In the genomic region with DNA sequence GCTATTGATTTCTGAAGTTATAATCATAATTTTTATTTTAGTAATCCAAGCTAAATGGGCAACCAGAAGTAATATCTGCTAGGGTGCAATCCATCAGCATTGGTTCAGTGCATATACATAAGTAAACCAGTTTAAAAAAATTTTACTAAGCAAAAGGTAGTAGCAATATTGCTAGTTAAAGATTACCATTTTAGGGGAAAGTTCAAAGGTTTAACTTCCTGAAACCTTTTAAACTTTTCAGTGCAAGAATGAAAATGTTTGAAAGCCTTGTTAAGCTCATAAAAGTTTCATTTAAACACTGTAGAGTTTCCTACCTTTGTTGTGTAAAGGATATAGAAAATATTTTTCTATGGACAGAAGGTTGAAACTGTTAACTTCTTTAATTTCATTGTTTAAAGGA, we compare ENCODE assay signal across 1 cellular context.
TF ChIP-seq lines count a peak whose summit lies in the region.

No MANE protein-coding gene starts in this region.

TF ChIP-seq in HepG2, 621 proteins besides CTCF, POLR2A, EP300 and RAD21 (continued from another document and continues in another):
- TF ChIP-seq HNF4A (CRISPR knock-in tag; IDR thresholded peaks at IDR 0.05) (0 out of 2 replicates have a peak, but pooled peaks have one; percentile 18), ZNF605 (CRISPR knock-in tag; IDR thresholded peaks at IDR 0.05) (no peak), PCBP2 (optimal IDR thresholded peaks at IDR 0.05; ENCODE audit: low read depth, low read length, poor library complexity, severe bottlenecking) (no peak), THAP11 (CRISPR knock-in tag; IDR thresholded peaks at IDR 0.05) (no peak), GATAD1 (CRISPR knock-in tag; IDR thresholded peaks at IDR 0.05) (no peak), SSRP1 (CRISPR knock-in tag; IDR thresholded peaks at IDR 0.05) (no peak), TCF7L2 (IDR thresholded peaks at IDR 0.05; ENCODE audit: low read depth, low read length) (no peak), YY1 (IDR thresholded peaks at IDR 0.05; ENCODE audit: insufficient read depth, insufficient replicate concordance, low read depth, low read length) (no peak), SMC3 (IDR thresholded peaks at IDR 0.05; ENCODE audit: low read length) (no peak), SRF (IDR thresholded peaks at IDR 0.05; ENCODE audit: low read depth, low read length) (peak; percentile 61; the same call in 1 of the 2 replicates), SETDB1 (CRISPR knock-in tag; IDR thresholded peaks at IDR 0.05; ENCODE audit: borderline replicate concordance) (no peak), MIER3 (CRISPR knock-in tag; IDR thresholded peaks at IDR 0.05; ENCODE audit: borderline replicate concordance) (no peak), KAT7 (CRISPR knock-in tag; IDR thresholded peaks at IDR 0.05; ENCODE audit: borderline replicate concordance) (no peak), ZSCAN20 (CRISPR knock-in tag; IDR thresholded peaks at IDR 0.05; ENCODE audit: borderline replicate concordance) (no peak), ZNF83 (CRISPR knock-in tag; IDR thresholded peaks at IDR 0.05; ENCODE audit: borderline replicate concordance) (no peak), HES4 (CRISPR knock-in tag; IDR thresholded peaks at IDR 0.05; ENCODE audit: borderline replicate concordance) (no peak), CBX2 (IDR thresholded peaks at IDR 0.05; ENCODE audit: low read depth, low read length) (no peak), CBX2 (CRISPR knock-in tag; IDR thresholded peaks at IDR 0.05; ENCODE audit: low read depth) (no peak), RXRB (CRISPR knock-in tag; IDR thresholded peaks at IDR 0.05; ENCODE audit: borderline replicate concordance) (peak; percentile 84; the same call in 1 of the 2 replicates), MED8 (CRISPR knock-in tag; IDR thresholded peaks at IDR 0.05; ENCODE audit: insufficient replicate concordance) (no peak), ZNF577 (CRISPR knock-in tag; IDR thresholded peaks at IDR 0.05; ENCODE audit: borderline replicate concordance, low read depth) (no peak), STAT5B (CRISPR knock-in tag; IDR thresholded peaks at IDR 0.05) (no peak), SMAD3 (CRISPR knock-in tag; IDR thresholded peaks at IDR 0.05) (no peak), RCOR2 (CRISPR knock-in tag; IDR thresholded peaks at IDR 0.05) (no peak), GABPA (IDR thresholded peaks at IDR 0.05; ENCODE audit: low read depth, low read length) (no peak), GABPA (CRISPR knock-in tag; IDR thresholded peaks at IDR 0.05; ENCODE audit: low read depth) (peak; percentile 69), ZNF441 (CRISPR knock-in tag; IDR thresholded peaks at IDR 0.05; ENCODE audit: borderline replicate concordance) (no peak), HOXA3 (CRISPR knock-in tag; IDR thresholded peaks at IDR 0.05) (no peak)
- TF ChIP-seq, protein P1, sequence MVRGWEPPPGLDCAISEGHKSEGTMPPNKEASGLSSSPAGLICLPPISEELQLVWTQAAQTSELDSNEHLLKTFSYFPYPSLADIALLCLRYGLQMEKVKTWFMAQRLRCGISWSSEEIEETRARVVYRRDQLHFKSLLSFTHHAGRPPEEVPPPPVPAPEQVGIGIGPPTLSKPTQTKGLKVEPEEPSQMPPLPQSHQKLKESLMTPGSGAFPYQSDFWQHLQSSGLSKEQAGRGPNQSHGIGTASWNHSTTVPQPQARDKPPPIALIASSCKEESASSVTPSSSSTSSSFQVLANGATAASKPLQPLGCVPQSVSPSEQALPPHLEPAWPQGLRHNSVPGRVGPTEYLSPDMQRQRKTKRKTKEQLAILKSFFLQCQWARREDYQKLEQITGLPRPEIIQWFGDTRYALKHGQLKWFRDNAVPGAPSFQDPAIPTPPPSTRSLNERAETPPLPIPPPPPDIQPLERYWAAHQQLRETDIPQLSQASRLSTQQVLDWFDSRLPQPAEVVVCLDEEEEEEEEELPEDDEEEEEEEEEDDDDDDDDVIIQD (CRISPR knock-in tag; IDR thresholded peaks at IDR 0.05; ENCODE audit: low read depth): peak; percentile 81; the same call in 1 of the 2 replicates
- TF ChIP-seq, protein P2, sequence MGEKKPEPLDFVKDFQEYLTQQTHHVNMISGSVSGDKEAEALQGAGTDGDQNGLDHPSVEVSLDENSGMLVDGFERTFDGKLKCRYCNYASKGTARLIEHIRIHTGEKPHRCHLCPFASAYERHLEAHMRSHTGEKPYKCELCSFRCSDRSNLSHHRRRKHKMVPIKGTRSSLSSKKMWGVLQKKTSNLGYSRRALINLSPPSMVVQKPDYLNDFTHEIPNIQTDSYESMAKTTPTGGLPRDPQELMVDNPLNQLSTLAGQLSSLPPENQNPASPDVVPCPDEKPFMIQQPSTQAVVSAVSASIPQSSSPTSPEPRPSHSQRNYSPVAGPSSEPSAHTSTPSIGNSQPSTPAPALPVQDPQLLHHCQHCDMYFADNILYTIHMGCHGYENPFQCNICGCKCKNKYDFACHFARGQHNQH (CRISPR knock-in tag; IDR thresholded peaks at IDR 0.05): no peak
- TF ChIP-seq, protein P3, sequence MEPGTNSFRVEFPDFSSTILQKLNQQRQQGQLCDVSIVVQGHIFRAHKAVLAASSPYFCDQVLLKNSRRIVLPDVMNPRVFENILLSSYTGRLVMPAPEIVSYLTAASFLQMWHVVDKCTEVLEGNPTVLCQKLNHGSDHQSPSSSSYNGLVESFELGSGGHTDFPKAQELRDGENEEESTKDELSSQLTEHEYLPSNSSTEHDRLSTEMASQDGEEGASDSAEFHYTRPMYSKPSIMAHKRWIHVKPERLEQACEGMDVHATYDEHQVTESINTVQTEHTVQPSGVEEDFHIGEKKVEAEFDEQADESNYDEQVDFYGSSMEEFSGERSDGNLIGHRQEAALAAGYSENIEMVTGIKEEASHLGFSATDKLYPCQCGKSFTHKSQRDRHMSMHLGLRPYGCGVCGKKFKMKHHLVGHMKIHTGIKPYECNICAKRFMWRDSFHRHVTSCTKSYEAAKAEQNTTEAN (CRISPR knock-in tag; conservative IDR thresholded peaks at IDR 0.05): no peak
- TF ChIP-seq, protein P4, sequence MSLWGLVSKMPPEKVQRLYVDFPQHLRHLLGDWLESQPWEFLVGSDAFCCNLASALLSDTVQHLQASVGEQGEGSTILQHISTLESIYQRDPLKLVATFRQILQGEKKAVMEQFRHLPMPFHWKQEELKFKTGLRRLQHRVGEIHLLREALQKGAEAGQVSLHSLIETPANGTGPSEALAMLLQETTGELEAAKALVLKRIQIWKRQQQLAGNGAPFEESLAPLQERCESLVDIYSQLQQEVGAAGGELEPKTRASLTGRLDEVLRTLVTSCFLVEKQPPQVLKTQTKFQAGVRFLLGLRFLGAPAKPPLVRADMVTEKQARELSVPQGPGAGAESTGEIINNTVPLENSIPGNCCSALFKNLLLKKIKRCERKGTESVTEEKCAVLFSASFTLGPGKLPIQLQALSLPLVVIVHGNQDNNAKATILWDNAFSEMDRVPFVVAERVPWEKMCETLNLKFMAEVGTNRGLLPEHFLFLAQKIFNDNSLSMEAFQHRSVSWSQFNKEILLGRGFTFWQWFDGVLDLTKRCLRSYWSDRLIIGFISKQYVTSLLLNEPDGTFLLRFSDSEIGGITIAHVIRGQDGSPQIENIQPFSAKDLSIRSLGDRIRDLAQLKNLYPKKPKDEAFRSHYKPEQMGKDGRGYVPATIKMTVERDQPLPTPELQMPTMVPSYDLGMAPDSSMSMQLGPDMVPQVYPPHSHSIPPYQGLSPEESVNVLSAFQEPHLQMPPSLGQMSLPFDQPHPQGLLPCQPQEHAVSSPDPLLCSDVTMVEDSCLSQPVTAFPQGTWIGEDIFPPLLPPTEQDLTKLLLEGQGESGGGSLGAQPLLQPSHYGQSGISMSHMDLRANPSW (CRISPR knock-in tag; IDR thresholded peaks at IDR 0.05; ENCODE audit: borderline replicate concordance): no peak
- TF ChIP-seq, protein P5, sequence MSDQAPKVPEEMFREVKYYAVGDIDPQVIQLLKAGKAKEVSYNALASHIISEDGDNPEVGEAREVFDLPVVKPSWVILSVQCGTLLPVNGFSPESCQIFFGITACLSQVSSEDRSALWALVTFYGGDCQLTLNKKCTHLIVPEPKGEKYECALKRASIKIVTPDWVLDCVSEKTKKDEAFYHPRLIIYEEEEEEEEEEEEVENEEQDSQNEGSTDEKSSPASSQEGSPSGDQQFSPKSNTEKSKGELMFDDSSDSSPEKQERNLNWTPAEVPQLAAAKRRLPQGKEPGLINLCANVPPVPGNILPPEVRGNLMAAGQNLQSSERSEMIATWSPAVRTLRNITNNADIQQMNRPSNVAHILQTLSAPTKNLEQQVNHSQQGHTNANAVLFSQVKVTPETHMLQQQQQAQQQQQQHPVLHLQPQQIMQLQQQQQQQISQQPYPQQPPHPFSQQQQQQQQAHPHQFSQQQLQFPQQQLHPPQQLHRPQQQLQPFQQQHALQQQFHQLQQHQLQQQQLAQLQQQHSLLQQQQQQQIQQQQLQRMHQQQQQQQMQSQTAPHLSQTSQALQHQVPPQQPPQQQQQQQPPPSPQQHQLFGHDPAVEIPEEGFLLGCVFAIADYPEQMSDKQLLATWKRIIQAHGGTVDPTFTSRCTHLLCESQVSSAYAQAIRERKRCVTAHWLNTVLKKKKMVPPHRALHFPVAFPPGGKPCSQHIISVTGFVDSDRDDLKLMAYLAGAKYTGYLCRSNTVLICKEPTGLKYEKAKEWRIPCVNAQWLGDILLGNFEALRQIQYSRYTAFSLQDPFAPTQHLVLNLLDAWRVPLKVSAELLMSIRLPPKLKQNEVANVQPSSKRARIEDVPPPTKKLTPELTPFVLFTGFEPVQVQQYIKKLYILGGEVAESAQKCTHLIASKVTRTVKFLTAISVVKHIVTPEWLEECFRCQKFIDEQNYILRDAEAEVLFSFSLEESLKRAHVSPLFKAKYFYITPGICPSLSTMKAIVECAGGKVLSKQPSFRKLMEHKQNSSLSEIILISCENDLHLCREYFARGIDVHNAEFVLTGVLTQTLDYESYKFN (CRISPR knock-in tag; conservative IDR thresholded peaks at IDR 0.05): peak; percentile 76
- TF ChIP-seq, protein P6, sequence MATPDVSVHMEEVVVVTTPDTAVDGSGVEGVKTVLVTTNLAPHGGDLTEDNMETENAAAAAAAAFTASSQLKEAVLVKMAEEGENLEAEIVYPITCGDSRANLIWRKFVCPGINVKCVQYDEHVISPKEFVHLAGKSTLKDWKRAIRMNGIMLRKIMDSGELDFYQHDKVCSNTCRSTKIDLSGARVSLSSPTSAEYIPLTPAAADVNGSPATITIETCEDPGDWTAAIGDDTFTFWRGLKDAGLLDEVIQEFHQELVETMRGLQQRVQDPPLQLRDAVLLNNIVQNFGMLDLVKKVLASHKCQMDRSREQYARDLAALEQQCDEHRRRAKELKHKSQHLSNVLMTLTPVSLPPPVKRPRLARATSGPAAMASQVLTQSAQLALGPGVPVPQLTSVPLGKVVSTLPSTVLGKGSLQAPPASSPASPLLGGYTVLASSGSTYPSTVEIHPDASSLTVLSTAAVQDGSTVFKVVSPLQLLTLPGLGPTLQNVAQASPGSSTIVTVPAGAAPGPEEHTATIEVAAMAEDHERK (CRISPR knock-in tag; IDR thresholded peaks at IDR 0.05; ENCODE audit: low read depth): no peak
- TF ChIP-seq, protein P7, sequence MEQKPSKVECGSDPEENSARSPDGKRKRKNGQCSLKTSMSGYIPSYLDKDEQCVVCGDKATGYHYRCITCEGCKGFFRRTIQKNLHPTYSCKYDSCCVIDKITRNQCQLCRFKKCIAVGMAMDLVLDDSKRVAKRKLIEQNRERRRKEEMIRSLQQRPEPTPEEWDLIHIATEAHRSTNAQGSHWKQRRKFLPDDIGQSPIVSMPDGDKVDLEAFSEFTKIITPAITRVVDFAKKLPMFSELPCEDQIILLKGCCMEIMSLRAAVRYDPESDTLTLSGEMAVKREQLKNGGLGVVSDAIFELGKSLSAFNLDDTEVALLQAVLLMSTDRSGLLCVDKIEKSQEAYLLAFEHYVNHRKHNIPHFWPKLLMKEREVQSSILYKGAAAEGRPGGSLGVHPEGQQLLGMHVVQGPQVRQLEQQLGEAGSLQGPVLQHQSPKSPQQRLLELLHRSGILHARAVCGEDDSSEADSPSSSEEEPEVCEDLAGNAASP (CRISPR knock-in tag; IDR thresholded peaks at IDR 0.05; ENCODE audit: borderline replicate concordance): no peak
- TF ChIP-seq, protein P8, sequence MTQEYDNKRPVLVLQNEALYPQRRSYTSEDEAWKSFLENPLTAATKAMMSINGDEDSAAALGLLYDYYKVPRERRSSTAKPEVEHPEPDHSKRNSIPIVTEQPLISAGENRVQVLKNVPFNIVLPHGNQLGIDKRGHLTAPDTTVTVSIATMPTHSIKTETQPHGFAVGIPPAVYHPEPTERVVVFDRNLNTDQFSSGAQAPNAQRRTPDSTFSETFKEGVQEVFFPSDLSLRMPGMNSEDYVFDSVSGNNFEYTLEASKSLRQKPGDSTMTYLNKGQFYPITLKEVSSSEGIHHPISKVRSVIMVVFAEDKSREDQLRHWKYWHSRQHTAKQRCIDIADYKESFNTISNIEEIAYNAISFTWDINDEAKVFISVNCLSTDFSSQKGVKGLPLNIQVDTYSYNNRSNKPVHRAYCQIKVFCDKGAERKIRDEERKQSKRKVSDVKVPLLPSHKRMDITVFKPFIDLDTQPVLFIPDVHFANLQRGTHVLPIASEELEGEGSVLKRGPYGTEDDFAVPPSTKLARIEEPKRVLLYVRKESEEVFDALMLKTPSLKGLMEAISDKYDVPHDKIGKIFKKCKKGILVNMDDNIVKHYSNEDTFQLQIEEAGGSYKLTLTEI (CRISPR knock-in tag; conservative IDR thresholded peaks at IDR 0.05): no peak
- TF ChIP-seq, protein P9, sequence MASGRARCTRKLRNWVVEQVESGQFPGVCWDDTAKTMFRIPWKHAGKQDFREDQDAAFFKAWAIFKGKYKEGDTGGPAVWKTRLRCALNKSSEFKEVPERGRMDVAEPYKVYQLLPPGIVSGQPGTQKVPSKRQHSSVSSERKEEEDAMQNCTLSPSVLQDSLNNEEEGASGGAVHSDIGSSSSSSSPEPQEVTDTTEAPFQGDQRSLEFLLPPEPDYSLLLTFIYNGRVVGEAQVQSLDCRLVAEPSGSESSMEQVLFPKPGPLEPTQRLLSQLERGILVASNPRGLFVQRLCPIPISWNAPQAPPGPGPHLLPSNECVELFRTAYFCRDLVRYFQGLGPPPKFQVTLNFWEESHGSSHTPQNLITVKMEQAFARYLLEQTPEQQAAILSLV (CRISPR knock-in tag; IDR thresholded peaks at IDR 0.05; ENCODE audit: borderline replicate concordance): no peak
- TF ChIP-seq, protein P10, sequence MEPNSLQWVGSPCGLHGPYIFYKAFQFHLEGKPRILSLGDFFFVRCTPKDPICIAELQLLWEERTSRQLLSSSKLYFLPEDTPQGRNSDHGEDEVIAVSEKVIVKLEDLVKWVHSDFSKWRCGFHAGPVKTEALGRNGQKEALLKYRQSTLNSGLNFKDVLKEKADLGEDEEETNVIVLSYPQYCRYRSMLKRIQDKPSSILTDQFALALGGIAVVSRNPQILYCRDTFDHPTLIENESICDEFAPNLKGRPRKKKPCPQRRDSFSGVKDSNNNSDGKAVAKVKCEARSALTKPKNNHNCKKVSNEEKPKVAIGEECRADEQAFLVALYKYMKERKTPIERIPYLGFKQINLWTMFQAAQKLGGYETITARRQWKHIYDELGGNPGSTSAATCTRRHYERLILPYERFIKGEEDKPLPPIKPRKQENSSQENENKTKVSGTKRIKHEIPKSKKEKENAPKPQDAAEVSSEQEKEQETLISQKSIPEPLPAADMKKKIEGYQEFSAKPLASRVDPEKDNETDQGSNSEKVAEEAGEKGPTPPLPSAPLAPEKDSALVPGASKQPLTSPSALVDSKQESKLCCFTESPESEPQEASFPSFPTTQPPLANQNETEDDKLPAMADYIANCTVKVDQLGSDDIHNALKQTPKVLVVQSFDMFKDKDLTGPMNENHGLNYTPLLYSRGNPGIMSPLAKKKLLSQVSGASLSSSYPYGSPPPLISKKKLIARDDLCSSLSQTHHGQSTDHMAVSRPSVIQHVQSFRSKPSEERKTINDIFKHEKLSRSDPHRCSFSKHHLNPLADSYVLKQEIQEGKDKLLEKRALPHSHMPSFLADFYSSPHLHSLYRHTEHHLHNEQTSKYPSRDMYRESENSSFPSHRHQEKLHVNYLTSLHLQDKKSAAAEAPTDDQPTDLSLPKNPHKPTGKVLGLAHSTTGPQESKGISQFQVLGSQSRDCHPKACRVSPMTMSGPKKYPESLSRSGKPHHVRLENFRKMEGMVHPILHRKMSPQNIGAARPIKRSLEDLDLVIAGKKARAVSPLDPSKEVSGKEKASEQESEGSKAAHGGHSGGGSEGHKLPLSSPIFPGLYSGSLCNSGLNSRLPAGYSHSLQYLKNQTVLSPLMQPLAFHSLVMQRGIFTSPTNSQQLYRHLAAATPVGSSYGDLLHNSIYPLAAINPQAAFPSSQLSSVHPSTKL (CRISPR knock-in tag; IDR thresholded peaks at IDR 0.05): peak; percentile 38; the same call in 1 of the 2 replicates
